9 cellular contexts compared by ENCODE assay signal in genomic region chr5:141641634-141642278, GRCh38. TPM values are rescaled to one million over a fixed set of nuclear protein-coding genes. Genes with fewer than 3 reads are reported as not detected.
DNase-seq lines count a peak whose midpoint lies in the region; TF ChIP-seq lines count a peak whose summit lies in the region.
"Had no signal": no experiment of that assay in that cellular context is flagged by ENCODE, and none has a peak within 500 bp of the region (broad histone marks: within the 10 kb centered on the region; RNA-seq: fewer than 3 reads in every experiment).

No MANE protein-coding gene starts in this region.

- H3K27ac ChIP-seq in right atrium auricular region, result no peak overlapping the region
- H3K27ac ChIP-seq: skin epidermis had no signal

- no peaks in the 10 kb centered on the region for H3K36me3 ChIP-seq in right atrium auricular region

- peak; percentile 18 for DNase-seq in DMS53 (lab: John Stamatoyannopoulos, UW)
- DNase-seq in DMS53 treated with DMSO at 0.1 percent for 48 hours (lab: John Stamatoyannopoulos, UW; ENCODE audit: unreplicated experiment), result no peak
- DNase-seq in HCEC 1CT, result peak; percentile 81
- peak; percentile 43 for DNase-seq in NCI-H460 (ENCODE audit: extremely low read depth, low read depth)
- peak; percentile 67 for DNase-seq in fibroblast of mammary gland (ENCODE audit: low read depth)
- no peak for DNase-seq in COLO668 (lab: John Stamatoyannopoulos, UW; ENCODE audit: unreplicated experiment)
- no peak for DNase-seq in nucleus accumbens (lab: John Stamatoyannopoulos, UW)
- DNase-seq in right atrium auricular region (ENCODE audit: low spot score), result no peak

- H3K27me3 ChIP-seq in right atrium auricular region, result no peaks in the 10 kb centered on the region

- H3K9me3 ChIP-seq in right atrium auricular region, result no peaks in the 10 kb centered on the region

- peak; percentile 39 for TF ChIP-seq CTCF in fibroblast of mammary gland (conservative IDR thresholded peaks at IDR 0.05; ENCODE audit: control insufficient read depth, insufficient read depth, low read depth, low read length)
- TF ChIP-seq CTCF in right atrium auricular region (IDR thresholded peaks at IDR 0.05), result no peak

- peaks cover 0 to 14% of the 10 kb centered on the region in 2 donors for H3K4me1 ChIP-seq in right atrium auricular region

- H3K4me3 ChIP-seq in fibroblast of mammary gland (ENCODE audit: control insufficient read depth, low read depth, low read length) (no peak overlapping the region), right atrium auricular region (no peak overlapping the region)
- H3K4me3 ChIP-seq: skin epidermis had no signal

RNA-seq across cellular contexts. Expression of gene RELL2, which starts 5.0 kb away (rescaled TPM):
- 1.5 and 2.1 TPM in 2 replicates for total RNA-seq in NCI-H460 (2014; rRNA removed; shearing (Covaris generic))
- 19.3 and 27.8 TPM in 2 replicates for polyA plus RNA-seq in NCI-H460 (2014; cell fraction: nucleus; rRNA removed)
- 1 to 10 TPM in 1 of 2 donors, under 1 TPM in 1; 0.41 to 1.3 TPM for total RNA-seq in right atrium auricular region

RNA-seq across cellular contexts. Expression of gene HDAC3, which starts 5.1 kb away (rescaled TPM):
- 47.7 and 54.5 TPM in 2 replicates for total RNA-seq in NCI-H460 (2014; rRNA removed; shearing (Covaris generic))
- polyA plus RNA-seq in NCI-H460 (2014; cell fraction: nucleus; rRNA removed), result 75.8 and 112 TPM in 2 replicates
- total RNA-seq in right atrium auricular region, result 10 to 100 TPM; 21.0 to 22.2 TPM

RNA-seq across cellular contexts. Expression of gene FCHSD1, which starts 9.5 kb away (rescaled TPM):
- 12.3 and 15.9 TPM in 2 replicates for total RNA-seq in NCI-H460 (2014; rRNA removed; shearing (Covaris generic))
- 61.8 and 74.9 TPM in 2 replicates for polyA plus RNA-seq in NCI-H460 (2014; cell fraction: nucleus; rRNA removed)
- 1 to 10 TPM; 5.1 to 6.4 TPM for total RNA-seq in right atrium auricular region

RNA-seq across cellular contexts. Expression of gene DIAPH1, which starts 23.0 kb away (rescaled TPM):
- 24.2 and 26.0 TPM in 2 replicates for total RNA-seq in NCI-H460 (2014; rRNA removed; shearing (Covaris generic))
- 75.3 and 76.2 TPM in 2 replicates for polyA plus RNA-seq in NCI-H460 (2014; cell fraction: nucleus; rRNA removed)
- 10 to 100 TPM; 18.7 to 82.7 TPM for total RNA-seq in right atrium auricular region

RNA-seq across cellular contexts. Expression of gene ARAP3, which starts 40.3 kb away (rescaled TPM):
- total RNA-seq in NCI-H460 (2014; rRNA removed; shearing (Covaris generic)), result 2.9 and 3.7 TPM in 2 replicates
- 6.8 and 7.7 TPM in 2 replicates for polyA plus RNA-seq in NCI-H460 (2014; cell fraction: nucleus; rRNA removed)
- total RNA-seq in right atrium auricular region, result 10 to 100 TPM in 1 of 2 donors, 1 to 10 TPM in 1; 5.6 to 12.5 TPM

Comparison
In these comparisons a context has a peak if more than half of its experiments do, and no peak if none do; other contexts are left out.
1. DNase-seq: peak in DMS53 (single experiment), HCEC 1CT (single experiment), NCI-H460 (single experiment) and fibroblast of mammary gland (single experiment); none in DMS53 treated with DMSO at 0.1 percent for 48 hours (single experiment), COLO668 (single experiment), nucleus accumbens (0 of 56) and right atrium auricular region (single experiment).